9 cellular contexts compared by ENCODE assay signal in the genomic region with DNA sequence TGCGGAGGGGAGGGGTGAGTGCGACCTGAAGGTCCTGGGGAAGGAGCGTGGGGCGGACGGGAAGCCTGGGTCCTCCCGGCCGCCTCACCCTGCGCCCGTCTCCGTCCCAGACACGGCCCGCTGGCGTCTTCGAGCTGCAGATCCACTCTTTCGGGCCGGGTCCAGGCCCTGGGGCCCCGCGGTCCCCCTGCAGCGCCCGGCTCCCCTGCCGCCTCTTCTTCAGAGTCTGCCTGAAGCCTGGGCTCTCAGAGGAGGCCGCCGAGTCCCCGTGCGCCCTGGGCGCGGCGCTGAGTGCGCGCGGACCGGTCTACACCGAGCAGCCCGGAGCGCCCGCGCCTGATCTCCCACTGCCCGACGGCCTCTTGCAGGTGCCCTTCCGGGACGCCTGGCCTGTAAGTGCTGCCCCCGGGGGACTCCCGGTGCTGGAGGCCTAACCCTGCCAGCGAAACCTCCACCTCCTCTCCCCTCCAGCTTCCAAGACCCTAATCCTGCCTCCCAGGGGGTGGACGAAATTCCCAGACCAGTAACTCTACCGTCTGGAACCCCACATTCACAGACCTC. TPM values are rescaled to one million over a fixed set of nuclear protein-coding genes. Genes with fewer than 3 reads are reported as not detected.
DNase-seq lines count a peak whose midpoint lies in the region; ATAC-seq, FAIRE-seq and TF ChIP-seq lines count a peak whose summit lies in the region.
"Had no signal": no experiment of that assay in that cellular context is flagged by ENCODE, and none has a peak within 500 bp of the region (broad histone marks: within the 10 kb centered on the region; RNA-seq: fewer than 3 reads in every experiment).

No MANE protein-coding gene starts in this region.

- H3K27me3 Mint-ChIP-seq in activated naive CD8-positive, alpha-beta T cell treated with anti-CD3 and anti-CD28 coated beads, Interleukin-2, amount 50 U/mL, for 24 hours, result peaks cover 50% of the 10 kb centered on the region
- peaks cover 45 to 46% of the 10 kb centered on the region in 2 donors for H3K27me3 Mint-ChIP-seq in natural killer cell (ENCODE audit: low read depth in 2 of 2)

- no peak for FAIRE-seq in frontal cortex (lab: Jason Lieb, UNC)

- no peak for TF ChIP-seq CTCF in natural killer cell (IDR thresholded peaks at IDR 0.05)

- H3K9me3 ChIP-seq in ES-I3 (ENCODE audit: control insufficient read depth, insufficient read depth, low read length), result no peaks in the 10 kb centered on the region

- no peaks in the 10 kb centered on the region for H3K9me3 Mint-ChIP-seq in activated naive CD8-positive, alpha-beta T cell treated with anti-CD3 and anti-CD28 coated beads, Interleukin-2, amount 50 U/mL, for 24 hours
- no peaks in the 10 kb centered on the region for H3K9me3 Mint-ChIP-seq in natural killer cell

- DNase-seq in NCI-H1105 treated with DMSO at 0.1 percent for 48 hours (lab: John Stamatoyannopoulos, UW) (peak; percentile 47), natural killer cell (no peak), kidney glomerular epithelial cell (lab: John Stamatoyannopoulos, UW) (no peak), frontal cortex (ENCODE audit: low spot score in 2 of 2) (no peak), glomerular visceral epithelial cell (ENCODE audit: extremely low spot score) (no peak)
- no peak for DNase-seq in activated naive CD8-positive, alpha-beta T cell treated with anti-CD3 and anti-CD28 coated beads, Interleukin-2, amount 50 U/mL, for 24 hours
- no peak for DNase-seq in NK-92 treated with Interleukin-12 subunit alpha and Interleukin-12 subunit beta, amount 100 ng/mL, for 24 hours (lab: John Stamatoyannopoulos, UW)

- no peaks in the 10 kb centered on the region for H3K36me3 ChIP-seq in ES-I3 (ENCODE audit: insufficient read depth, low read length)

- no peak overlapping the region for H3K27ac Mint-ChIP-seq in activated naive CD8-positive, alpha-beta T cell treated with anti-CD3 and anti-CD28 coated beads, Interleukin-2, amount 50 U/mL, for 24 hours
- no peak overlapping the region for H3K27ac Mint-ChIP-seq in natural killer cell

- intact Hi-C loops in natural killer cell (cut with micrococcal nuclease), result no loop called here

- peak overlapping the region; percentile 65 for H3K9ac ChIP-seq in ES-I3 (ENCODE audit: low read depth, low read length)

- H3K4me3 Mint-ChIP-seq in activated naive CD8-positive, alpha-beta T cell treated with anti-CD3 and anti-CD28 coated beads, Interleukin-2, amount 50 U/mL, for 24 hours, result peak overlapping the region; percentile 63
- H3K4me3 Mint-ChIP-seq in natural killer cell, result peak overlapping the region; percentile 65

- peak; percentile 25 for ATAC-seq in activated naive CD8-positive, alpha-beta T cell treated with anti-CD3 and anti-CD28 coated beads, Interleukin-2, amount 50 U/mL, for 24 hours
- no peak for ATAC-seq in natural killer cell

- peaks cover 19% of the 10 kb centered on the region for H3K4me1 Mint-ChIP-seq in activated naive CD8-positive, alpha-beta T cell treated with anti-CD3 and anti-CD28 coated beads, Interleukin-2, amount 50 U/mL, for 24 hours
- peaks cover 19 to 37% of the 10 kb centered on the region in 2 donors for H3K4me1 Mint-ChIP-seq in natural killer cell

- H3K4me1 ChIP-seq in ES-I3 (ENCODE audit: insufficient read depth, low read length), result peaks cover 3% of the 10 kb centered on the region; the same call in 1 of the 2 replicates

- no peaks in the 10 kb centered on the region for H3K36me3 Mint-ChIP-seq in activated naive CD8-positive, alpha-beta T cell treated with anti-CD3 and anti-CD28 coated beads, Interleukin-2, amount 50 U/mL, for 24 hours (ENCODE audit: low read depth)
- no peaks in the 10 kb centered on the region for H3K36me3 Mint-ChIP-seq in natural killer cell

RNA-seq across cellular contexts. Expression of a gene that starts 0.4 kb away (rescaled TPM):
- total RNA-seq in natural killer cell (not detected), frontal cortex (13.9 TPM)

RNA-seq across cellular contexts. Expression of a gene that starts 15.8 kb away (rescaled TPM):
- not detected for total RNA-seq in natural killer cell
- total RNA-seq in frontal cortex, result 0.41 TPM
- total RNA-seq: HT1080 had no signal

RNA-seq across cellular contexts. Expression of a gene that starts 18.5 kb away (rescaled TPM):
- total RNA-seq in natural killer cell (10 to 100 TPM; 50.1 to 67.2 (median 60.8) TPM), frontal cortex (43.2 TPM)

RNA-seq across cellular contexts. Expression of a gene that starts 33.5 kb away (rescaled TPM):
- total RNA-seq in natural killer cell, result 1 to 10 TPM; 4.6 to 6.7 (median 5.8) TPM
- 24.1 TPM for total RNA-seq in frontal cortex

RNA-seq across cellular contexts. Expression of a gene that starts 40.8 kb away (rescaled TPM):
- total RNA-seq in natural killer cell (10 to 100 TPM; 11.9 to 19.9 (median 15.6) TPM), frontal cortex (22.4 TPM)

Comparison
In these comparisons a context has a peak if more than half of its experiments do, and no peak if none do; other contexts are left out.
1. RNA of a gene that starts 0.4 kb away (total RNA-seq): 13.9 TPM in frontal cortex (single experiment); not detected in natural killer cell; every median in the first group is over 10 times any median in the second.